Comparison of ENCODE assay signal across 1 cellular context in genomic region chr19:42535276-42535675, GRCh38. TPM values are rescaled to one million over a fixed set of nuclear protein-coding genes. Genes with fewer than 3 reads are reported as not detected.
"Had no signal": no experiment of that assay in that cellular context is flagged by ENCODE, and none has a peak within 500 bp of the region (broad histone marks: within the 10 kb centered on the region; RNA-seq: fewer than 3 reads in every experiment).

No MANE protein-coding gene starts in this region.

RNA-seq across cellular contexts. Expression of gene CEACAM8, which starts 59.4 kb away (rescaled TPM):
- total RNA-seq: GM12878 had no signal
